ENCODE assay signal across 10 cellular contexts in genomic region chr2:8535398-8535755, GRCh38.
DNase-seq lines count a peak whose midpoint lies in the region; ATAC-seq, FAIRE-seq and TF ChIP-seq lines count a peak whose summit lies in the region.
"Had no signal": no experiment of that assay in that cellular context is flagged by ENCODE, and none has a peak within 500 bp of the region (broad histone marks: within the 10 kb centered on the region; RNA-seq: fewer than 3 reads in every experiment).

No MANE protein-coding gene starts in this region.

- H2AFZ ChIP-seq in HepG2 (ENCODE audit: low read length), result no peak overlapping the region

- DNase-seq in HepG2 (ENCODE audit: low spot score), result no peak
- no peak for DNase-seq in spleen
- DNase-seq in DMS79 treated with DMSO at 0.1 percent for 48 hours (lab: John Stamatoyannopoulos, UW), result no peak
- DNase-seq in DMS53 (lab: John Stamatoyannopoulos, UW), result no peak
- no peak for DNase-seq in amygdala (lab: John Stamatoyannopoulos, UW)
- DNase-seq: CD8-positive, alpha-beta memory T cell had no signal

- intact Hi-C loops in HepG2 (cut with micrococcal nuclease; ENCODE audit: unreplicated experiment), result loop anchor here (2.0 kb wide), 1 partner anchor 37 kb away; no protein-coding TSS in a partner anchor
- intact Hi-C loops in spleen (cut with DNase I; ENCODE audit: low total_unique reads), result no loop called here

- TF ChIP-seq POLR2A in HepG2 (IDR thresholded peaks at IDR 0.05; ENCODE audit: insufficient read depth in 1 of 2, low read depth in 2 of 2, low read length in 2 of 2) (no peak), spleen (IDR thresholded peaks at IDR 0.05) (no peak)

- H3K79me2 ChIP-seq in HepG2 (ENCODE audit: insufficient read depth, low read length), result no peaks in the 10 kb centered on the region

- ATAC-seq in GM21619 (IDR thresholded peaks at IDR 0.05; ENCODE audit: unreplicated experiment), result peak; percentile 9
- no peak; the same call in 2 of the 3 replicates for ATAC-seq in HepG2
- no peak for ATAC-seq in HG03342 (IDR thresholded peaks at IDR 0.05; ENCODE audit: unreplicated experiment)

- no peaks in the 10 kb centered on the region for H3K36me3 ChIP-seq in HepG2 (replicated peaks in 1 of 2; ENCODE audit: control insufficient read depth in 1 of 2, insufficient read depth in 2 of 2, low read length in 2 of 2)
- H3K36me3 ChIP-seq in spleen, result no peaks in the 10 kb centered on the region

- CTCF ChIA-PET in HepG2 (lab: Yijun Ruan, JAX; ENCODE audit: low intra/inter-chr PET ratio, low total read pairs), result no interaction called here

- TF ChIP-seq CTCF in VCaP (conservative IDR thresholded peaks at IDR 0.05) (no peak), HepG2 (CRISPR knock-in tag; IDR thresholded peaks at IDR 0.05) (no peak), spleen (IDR thresholded peaks at IDR 0.05 in 8 of 11, conservative IDR thresholded peaks at IDR 0.05 in 3 of 11) (no peak)

- TF ChIP-seq EP300 in HepG2 (IDR thresholded peaks at IDR 0.05; ENCODE audit: low read depth in 2 of 2, low read length in 2 of 2) (no peak), HepG2 (CRISPR knock-in tag; IDR thresholded peaks at IDR 0.05; ENCODE audit: borderline replicate concordance) (no peak)

- no peak for TF ChIP-seq RAD21 in HepG2 (CRISPR knock-in tag; IDR thresholded peaks at IDR 0.05)

- H3K27ac ChIP-seq in VCaP (peak overlapping the region; percentile 15; the same call in 1 of the 2 replicates), HepG2 (ENCODE audit: extremely low read length, insufficient read depth, low read length) (no peak overlapping the region), spleen (peak overlapping the region; percentile 66 to 83 (median 72))

- POLR2A ChIA-PET in HepG2 (lab: Yijun Ruan, JAX), result interaction anchor here (0.6 to 1.8 kb wide), 5 partner anchors 10 to 147 kb away, joined by 3 to 9 read pairs (median 4); partner anchors contain the start of gene ID2

- H3K4me3 ChIP-seq in HepG2 (replicated peaks in 1 of 3; ENCODE audit: insufficient read depth in 1 of 3, low read depth in 2 of 3, low read length in 3 of 3), result peak overlapping the region in 2 of 3 experiments; percentile 4 to 56; a peak in 2 of 6 replicates
- H3K4me3 ChIP-seq in spleen, result peak overlapping the region in 1 of 8 donors; percentile 19

- H3K9me3 ChIP-seq in HepG2 (ENCODE audit: low read length) (peaks cover 14% of the 10 kb centered on the region), spleen (peaks cover 0 to 25% (median 18%) of the 10 kb centered on the region in 8 donors)

- no peak overlapping the region for H3K9ac ChIP-seq in HepG2 (ENCODE audit: insufficient read depth, low read depth, low read length)

- 33% methylated on average over 11 of the region's 11 CpGs for WGBS in HepG2 (ENCODE audit: low lambda C conversion rate)
- WGBS in spleen, 5 donors, result 35 to 64% (median 61%) methylated on average over 4 to 11 of the region's 11 CpGs

- H3K4me2 ChIP-seq in HepG2 (ENCODE audit: low read depth, low read length), result peak overlapping the region; percentile 72

- no peaks in the 10 kb centered on the region for H4K20me1 ChIP-seq in HepG2 (ENCODE audit: insufficient read depth, low read length)

- H3K4me1 ChIP-seq in HepG2 (ENCODE audit: insufficient read depth, low read length), result peaks cover 42% of the 10 kb centered on the region
- peaks cover 22 to 68% (median 59%) of the 10 kb centered on the region in 6 donors for H3K4me1 ChIP-seq in spleen

- no TSS peak for BruUV-seq in HepG2 (replicated peaks; lab: Mats Ljungman, UMichigan)

- in situ Hi-C loops in HepG2 (cut with HindIII; ENCODE audit: extremely low pct_ligation_motif_present, low pct_unique_long_range_greater_than_20kb), result no loop called here

- H3K27me3 ChIP-seq in HepG2 (ENCODE audit: control insufficient read depth in 1 of 2, insufficient read depth in 2 of 2, low read length in 2 of 2) (peaks cover 6 to 39% of the 10 kb centered on the region in 2 experiments), spleen (replicated peaks in 1 of 7) (peaks cover 0 to 50% (median 0%) of the 10 kb centered on the region in 7 donors)

- FAIRE-seq in HepG2 (lab: Jason Lieb, UNC), result no peak
- FAIRE-seq: endometrium had no signal

TF ChIP-seq in HepG2, 621 proteins besides CTCF, POLR2A, EP300 and RAD21 (continues in another document):
- TF ChIP-seq MNT (IDR thresholded peaks at IDR 0.05), result peak; percentile 99
- no peak for TF ChIP-seq LCORL (IDR thresholded peaks at IDR 0.05)
- no peak for TF ChIP-seq LCORL (CRISPR knock-in tag; IDR thresholded peaks at IDR 0.05)
- no peak for TF ChIP-seq ZNF460 (CRISPR knock-in tag; IDR thresholded peaks at IDR 0.05; ENCODE audit: borderline replicate concordance)
- TF ChIP-seq, protein P1, sequence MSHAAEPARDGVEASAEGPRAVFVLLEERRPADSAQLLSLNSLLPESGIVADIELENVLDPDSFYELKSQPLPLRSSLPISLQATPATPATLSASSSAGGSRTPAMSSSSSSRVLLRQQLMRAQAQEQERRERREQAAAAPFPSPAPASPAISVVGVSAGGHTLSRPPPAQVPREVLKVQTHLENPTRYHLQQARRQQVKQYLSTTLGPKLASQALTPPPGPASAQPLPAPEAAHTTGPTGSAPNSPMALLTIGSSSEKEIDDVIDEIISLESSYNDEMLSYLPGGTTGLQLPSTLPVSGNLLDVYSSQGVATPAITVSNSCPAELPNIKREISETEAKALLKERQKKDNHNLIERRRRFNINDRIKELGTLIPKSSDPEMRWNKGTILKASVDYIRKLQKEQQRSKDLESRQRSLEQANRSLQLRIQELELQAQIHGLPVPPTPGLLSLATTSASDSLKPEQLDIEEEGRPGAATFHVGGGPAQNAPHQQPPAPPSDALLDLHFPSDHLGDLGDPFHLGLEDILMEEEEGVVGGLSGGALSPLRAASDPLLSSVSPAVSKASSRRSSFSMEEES (CRISPR knock-in tag; IDR thresholded peaks at IDR 0.05), result 0 out of 2 replicates have a peak, but pooled peaks have one; percentile 2
- TF ChIP-seq NR3C1 (CRISPR knock-in tag; IDR thresholded peaks at IDR 0.05), result no peak
- TF ChIP-seq, protein P2, sequence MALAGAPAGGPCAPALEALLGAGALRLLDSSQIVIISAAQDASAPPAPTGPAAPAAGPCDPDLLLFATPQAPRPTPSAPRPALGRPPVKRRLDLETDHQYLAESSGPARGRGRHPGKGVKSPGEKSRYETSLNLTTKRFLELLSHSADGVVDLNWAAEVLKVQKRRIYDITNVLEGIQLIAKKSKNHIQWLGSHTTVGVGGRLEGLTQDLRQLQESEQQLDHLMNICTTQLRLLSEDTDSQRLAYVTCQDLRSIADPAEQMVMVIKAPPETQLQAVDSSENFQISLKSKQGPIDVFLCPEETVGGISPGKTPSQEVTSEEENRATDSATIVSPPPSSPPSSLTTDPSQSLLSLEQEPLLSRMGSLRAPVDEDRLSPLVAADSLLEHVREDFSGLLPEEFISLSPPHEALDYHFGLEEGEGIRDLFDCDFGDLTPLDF (CRISPR knock-in tag; IDR thresholded peaks at IDR 0.05), result no peak
- TF ChIP-seq ATF7-NPFF (CRISPR knock-in tag; IDR thresholded peaks at IDR 0.05; ENCODE audit: low read depth), result 0 out of 2 replicates have a peak, but pooled peaks have one; percentile 50
- TF ChIP-seq, protein P3, sequence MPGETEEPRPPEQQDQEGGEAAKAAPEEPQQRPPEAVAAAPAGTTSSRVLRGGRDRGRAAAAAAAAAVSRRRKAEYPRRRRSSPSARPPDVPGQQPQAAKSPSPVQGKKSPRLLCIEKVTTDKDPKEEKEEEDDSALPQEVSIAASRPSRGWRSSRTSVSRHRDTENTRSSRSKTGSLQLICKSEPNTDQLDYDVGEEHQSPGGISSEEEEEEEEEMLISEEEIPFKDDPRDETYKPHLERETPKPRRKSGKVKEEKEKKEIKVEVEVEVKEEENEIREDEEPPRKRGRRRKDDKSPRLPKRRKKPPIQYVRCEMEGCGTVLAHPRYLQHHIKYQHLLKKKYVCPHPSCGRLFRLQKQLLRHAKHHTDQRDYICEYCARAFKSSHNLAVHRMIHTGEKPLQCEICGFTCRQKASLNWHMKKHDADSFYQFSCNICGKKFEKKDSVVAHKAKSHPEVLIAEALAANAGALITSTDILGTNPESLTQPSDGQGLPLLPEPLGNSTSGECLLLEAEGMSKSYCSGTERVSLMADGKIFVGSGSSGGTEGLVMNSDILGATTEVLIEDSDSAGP (CRISPR knock-in tag; IDR thresholded peaks at IDR 0.05; ENCODE audit: borderline replicate concordance), result peak; percentile 10; the same call in 1 of the 2 replicates
- 0 out of 2 replicates have a peak, but pooled peaks have one; percentile 3 for TF ChIP-seq POGZ (CRISPR knock-in tag; IDR thresholded peaks at IDR 0.05)
